12 cellular contexts compared by ENCODE assay signal in genomic region chr7:80770675-80771081, GRCh38.
A peak's percentile ranks its signal among the peaks of the same experiment; 100 is the strongest.
DNase-seq lines count a peak whose midpoint lies in the region; ATAC-seq, FAIRE-seq and TF ChIP-seq lines count a peak whose summit lies in the region.
"Had no signal": no experiment of that assay in that cellular context is flagged by ENCODE, and none has a peak within 500 bp of the region (broad histone marks: within the 10 kb centered on the region; RNA-seq: fewer than 3 reads in every experiment).

No MANE protein-coding gene starts in this region.

- no peaks in the 10 kb centered on the region for H3K9me3 Mint-ChIP-seq in astrocyte (ENCODE audit: unreplicated experiment)
- H3K9me3 Mint-ChIP-seq: activated B cell treated with CpG ODN at 0.5 μM for 24 hours had no signal

- H3K4me2 ChIP-seq in astrocyte (ENCODE audit: low read length) = no peak overlapping the region
- H3K4me2 ChIP-seq: KMS-11 had no signal

- H3K27me3 Mint-ChIP-seq in astrocyte (ENCODE audit: low read depth, unreplicated experiment) = no peaks in the 10 kb centered on the region
- H3K27me3 Mint-ChIP-seq: activated B cell treated with CpG ODN at 0.5 μM for 24 hours; activated naive CD4-positive, alpha-beta T cell treated with anti-CD3 and anti-CD28 coated beads, Interleukin-2, amount 50 U/mL, for 24 hours; effector memory CD8-positive, alpha-beta T cell had no signal

- H3K9me3 ChIP-seq in astrocyte (ENCODE audit: insufficient read depth, low read depth, low read length) (no peaks in the 10 kb centered on the region), uterus (no peaks in the 10 kb centered on the region)

- no peak overlapping the region for H3K4me3 Mint-ChIP-seq in astrocyte (ENCODE audit: unreplicated experiment)
- H3K4me3 Mint-ChIP-seq: activated B cell treated with CpG ODN at 0.5 μM for 24 hours; activated naive CD4-positive, alpha-beta T cell treated with anti-CD3 and anti-CD28 coated beads, Interleukin-2, amount 50 U/mL, for 24 hours; effector memory CD8-positive, alpha-beta T cell had no signal

- no peaks in the 10 kb centered on the region for H3K79me2 ChIP-seq in astrocyte (ENCODE audit: insufficient read depth, low read length)
- H3K79me2 ChIP-seq: parathyroid adenoma had no signal

- peaks cover 6% of the 10 kb centered on the region for H3K4me1 ChIP-seq in astrocyte (ENCODE audit: insufficient read depth, low read length)
- peaks cover 11 to 12% of the 10 kb centered on the region in 2 donors for H3K4me1 ChIP-seq in uterus
- H3K4me1 ChIP-seq: parathyroid adenoma had no signal

- H3K27ac ChIP-seq in astrocyte (ENCODE audit: low read depth, low read length) (no peak overlapping the region), uterus (peak overlapping the region; percentile 30 to 70), caudate nucleus (ENCODE audit: low read depth, low read length) (no peak overlapping the region)
- H3K27ac ChIP-seq: KMS-11, parathyroid adenoma had no signal

- H4K20me1 ChIP-seq in astrocyte (ENCODE audit: insufficient read depth, low read length) = no peaks in the 10 kb centered on the region

- peaks cover 12% of the 10 kb centered on the region for H3K4me1 Mint-ChIP-seq in astrocyte (ENCODE audit: low read depth, unreplicated experiment)
- H3K4me1 Mint-ChIP-seq: activated B cell treated with CpG ODN at 0.5 μM for 24 hours; activated naive CD4-positive, alpha-beta T cell treated with anti-CD3 and anti-CD28 coated beads, Interleukin-2, amount 50 U/mL, for 24 hours had no signal

- DNase-seq in astrocyte (ENCODE audit: low read depth) (peak; percentile 36), uterus (no peak), caudate nucleus (lab: John Stamatoyannopoulos, UW) (no peak), NCI-H774 (lab: John Stamatoyannopoulos, UW) (no peak), globus pallidus (ENCODE audit: low spot score) (no peak)
- DNase-seq: activated B cell treated with CpG ODN at 0.5 μM for 24 hours; effector memory CD8-positive, alpha-beta T cell had no signal

- H3K27me3 ChIP-seq in astrocyte (ENCODE audit: insufficient read depth, low read length) (no peaks in the 10 kb centered on the region), uterus (no peaks in the 10 kb centered on the region)

- H3K27ac Mint-ChIP-seq in astrocyte (ENCODE audit: unreplicated experiment) = no peak overlapping the region
- H3K27ac Mint-ChIP-seq: activated B cell treated with CpG ODN at 0.5 μM for 24 hours; activated naive CD4-positive, alpha-beta T cell treated with anti-CD3 and anti-CD28 coated beads, Interleukin-2, amount 50 U/mL, for 24 hours; effector memory CD8-positive, alpha-beta T cell had no signal

- peak; percentile 77 for FAIRE-seq in astrocyte (lab: Jason Lieb, UNC)

- no peak for TF ChIP-seq CTCF in astrocyte (IDR thresholded peaks at IDR 0.05; ENCODE audit: insufficient read depth, low read depth, low read length)
- no peak for TF ChIP-seq CTCF in uterus (IDR thresholded peaks at IDR 0.05)

- peak; percentile 66 for ATAC-seq in GM19351 (IDR thresholded peaks at IDR 0.05; ENCODE audit: unreplicated experiment)
- peak; percentile 80 for ATAC-seq in HG03097 (IDR thresholded peaks at IDR 0.05; ENCODE audit: low FRiP score, unreplicated experiment)
- ATAC-seq: effector memory CD8-positive, alpha-beta T cell had no signal

- peaks cover 17% of the 10 kb centered on the region for H3K36me3 Mint-ChIP-seq in astrocyte (ENCODE audit: low read depth, unreplicated experiment)
- H3K36me3 Mint-ChIP-seq: activated naive CD4-positive, alpha-beta T cell treated with anti-CD3 and anti-CD28 coated beads, Interleukin-2, amount 50 U/mL, for 24 hours had no signal

- TF ChIP-seq POLR2A in uterus (IDR thresholded peaks at IDR 0.05) = no peak

- H3K4me3 ChIP-seq in astrocyte (ENCODE audit: insufficient read depth, low read depth, low read length) (no peak overlapping the region), uterus (no peak overlapping the region)

- no peak overlapping the region for H2AFZ ChIP-seq in astrocyte (ENCODE audit: low read depth, low read length)
- H2AFZ ChIP-seq: parathyroid adenoma had no signal

- H3K36me3 ChIP-seq in astrocyte (ENCODE audit: insufficient read depth, low read length) = peaks cover 3% of the 10 kb centered on the region
- H3K36me3 ChIP-seq in uterus = no peaks in the 10 kb centered on the region

- intact Hi-C loops in uterus (cut with DNase I; ENCODE audit: low total_unique reads) = no loop called here

- no peak overlapping the region for H3K9ac ChIP-seq in astrocyte (ENCODE audit: low read length)
- H3K9ac ChIP-seq: KMS-11, parathyroid adenoma had no signal

Comparison
In these comparisons a context has a peak if more than half of its experiments do, and no peak if none do; other contexts are left out.
1. H3K27ac ChIP-seq: peak in uterus (2 of 2); none in astrocyte (single experiment) and caudate nucleus (single experiment).